2 cellular contexts compared by ENCODE assay signal in the genomic region with DNA sequence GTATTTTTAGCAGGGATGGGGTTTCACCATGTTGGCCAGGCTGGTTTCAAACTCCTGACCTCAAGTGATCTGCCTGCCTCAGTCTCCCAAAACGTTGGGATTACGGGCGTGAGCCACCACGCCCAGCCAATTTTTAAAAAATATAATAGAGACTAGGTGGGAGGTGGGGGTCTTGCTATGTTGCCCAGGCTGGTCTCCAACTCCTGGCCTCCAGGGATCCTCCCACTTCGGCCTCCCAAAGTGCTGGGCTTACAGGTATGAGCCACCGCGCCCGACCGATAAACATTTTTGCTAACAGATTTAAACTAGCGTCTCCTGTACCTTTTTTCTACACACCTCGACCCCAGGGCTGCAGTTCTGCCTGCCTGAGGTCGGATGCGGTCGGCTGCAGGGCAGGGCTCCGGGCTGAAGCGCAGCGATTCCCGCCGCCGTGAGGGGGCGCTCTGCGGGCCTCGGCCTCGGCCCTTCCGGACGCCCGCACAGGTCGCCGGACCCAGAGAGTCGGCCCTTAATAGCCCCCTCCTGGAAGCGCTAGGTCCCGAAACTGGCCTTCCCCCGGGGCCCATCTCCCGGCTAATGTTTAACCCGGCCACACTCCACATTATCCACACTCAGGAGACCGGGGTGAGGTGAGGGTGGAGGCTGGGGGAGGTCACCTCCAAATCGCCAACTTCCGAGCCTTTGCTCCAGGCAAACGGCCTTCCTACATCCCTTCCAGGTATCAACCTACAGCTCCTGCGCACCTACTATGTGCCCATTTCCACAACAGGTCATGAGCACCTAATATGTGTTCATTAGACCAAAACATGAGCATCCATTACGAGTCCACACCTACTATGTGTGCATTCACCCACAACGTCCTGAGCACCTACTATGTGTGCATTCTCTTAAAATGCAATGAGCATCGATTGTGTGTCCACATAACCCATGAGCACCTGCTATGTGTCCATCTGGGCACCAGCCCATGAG.
A peak's percentile ranks its signal among the peaks of the same experiment; 100 is the strongest.
TF ChIP-seq lines count a peak whose summit lies in the region.

No MANE protein-coding gene starts in this region.

TF ChIP-seq in A549, 52 proteins besides CTCF, POLR2A, EP300 and RAD21 (continued from another document and continues in another):
- TF ChIP-seq, protein P1, sequence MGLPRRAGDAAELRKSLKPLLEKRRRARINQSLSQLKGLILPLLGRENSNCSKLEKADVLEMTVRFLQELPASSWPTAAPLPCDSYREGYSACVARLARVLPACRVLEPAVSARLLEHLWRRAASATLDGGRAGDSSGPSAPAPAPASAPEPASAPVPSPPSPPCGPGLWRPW (IDR thresholded peaks at IDR 0.05): no peak
- TF ChIP-seq, protein P2, sequence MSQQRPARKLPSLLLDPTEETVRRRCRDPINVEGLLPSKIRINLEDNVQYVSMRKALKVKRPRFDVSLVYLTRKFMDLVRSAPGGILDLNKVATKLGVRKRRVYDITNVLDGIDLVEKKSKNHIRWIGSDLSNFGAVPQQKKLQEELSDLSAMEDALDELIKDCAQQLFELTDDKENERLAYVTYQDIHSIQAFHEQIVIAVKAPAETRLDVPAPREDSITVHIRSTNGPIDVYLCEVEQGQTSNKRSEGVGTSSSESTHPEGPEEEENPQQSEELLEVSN (IDR thresholded peaks at IDR 0.05; ENCODE audit: borderline replicate concordance, low read depth): no peak
- TF ChIP-seq FOXS1 (CRISPR knock-in tag; IDR thresholded peaks at IDR 0.05): no peak
- TF ChIP-seq HOXA7 (CRISPR knock-in tag; IDR thresholded peaks at IDR 0.05): no peak
- TF ChIP-seq EHF (CRISPR knock-in tag; IDR thresholded peaks at IDR 0.05): no peak
- TF ChIP-seq GATA3 (IDR thresholded peaks at IDR 0.05; ENCODE audit: borderline replicate concordance): peak; percentile 46
- peak; percentile 97 for TF ChIP-seq KDM1A (IDR thresholded peaks at IDR 0.05; ENCODE audit: low read depth)
- TF ChIP-seq MAZ (IDR thresholded peaks at IDR 0.05; ENCODE audit: borderline replicate concordance, low read depth, low read length): peak; percentile 75; the same call in 1 of the 2 replicates
- 0 out of 2 replicates have a peak, but pooled peaks have one; percentile 81 for TF ChIP-seq HDAC2 (IDR thresholded peaks at IDR 0.05)
- no peak for TF ChIP-seq ZNF302 (CRISPR knock-in tag; IDR thresholded peaks at IDR 0.05)
- TF ChIP-seq HOXB13 (CRISPR knock-in tag; IDR thresholded peaks at IDR 0.05; ENCODE audit: low read depth): no peak
- no peak for TF ChIP-seq CBX2 (IDR thresholded peaks at IDR 0.05; ENCODE audit: borderline replicate concordance, low read depth)
- TF ChIP-seq, protein P3, sequence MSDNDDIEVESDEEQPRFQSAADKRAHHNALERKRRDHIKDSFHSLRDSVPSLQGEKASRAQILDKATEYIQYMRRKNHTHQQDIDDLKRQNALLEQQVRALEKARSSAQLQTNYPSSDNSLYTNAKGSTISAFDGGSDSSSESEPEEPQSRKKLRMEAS (IDR thresholded peaks at IDR 0.05): no peak
- TF ChIP-seq RFX5 (IDR thresholded peaks at IDR 0.05): no peak
- TF ChIP-seq, protein P4, sequence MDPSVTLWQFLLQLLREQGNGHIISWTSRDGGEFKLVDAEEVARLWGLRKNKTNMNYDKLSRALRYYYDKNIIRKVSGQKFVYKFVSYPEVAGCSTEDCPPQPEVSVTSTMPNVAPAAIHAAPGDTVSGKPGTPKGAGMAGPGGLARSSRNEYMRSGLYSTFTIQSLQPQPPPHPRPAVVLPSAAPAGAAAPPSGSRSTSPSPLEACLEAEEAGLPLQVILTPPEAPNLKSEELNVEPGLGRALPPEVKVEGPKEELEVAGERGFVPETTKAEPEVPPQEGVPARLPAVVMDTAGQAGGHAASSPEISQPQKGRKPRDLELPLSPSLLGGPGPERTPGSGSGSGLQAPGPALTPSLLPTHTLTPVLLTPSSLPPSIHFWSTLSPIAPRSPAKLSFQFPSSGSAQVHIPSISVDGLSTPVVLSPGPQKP (IDR thresholded peaks at IDR 0.05; ENCODE audit: low read depth, low read length): no peak
- TF ChIP-seq, protein P5, sequence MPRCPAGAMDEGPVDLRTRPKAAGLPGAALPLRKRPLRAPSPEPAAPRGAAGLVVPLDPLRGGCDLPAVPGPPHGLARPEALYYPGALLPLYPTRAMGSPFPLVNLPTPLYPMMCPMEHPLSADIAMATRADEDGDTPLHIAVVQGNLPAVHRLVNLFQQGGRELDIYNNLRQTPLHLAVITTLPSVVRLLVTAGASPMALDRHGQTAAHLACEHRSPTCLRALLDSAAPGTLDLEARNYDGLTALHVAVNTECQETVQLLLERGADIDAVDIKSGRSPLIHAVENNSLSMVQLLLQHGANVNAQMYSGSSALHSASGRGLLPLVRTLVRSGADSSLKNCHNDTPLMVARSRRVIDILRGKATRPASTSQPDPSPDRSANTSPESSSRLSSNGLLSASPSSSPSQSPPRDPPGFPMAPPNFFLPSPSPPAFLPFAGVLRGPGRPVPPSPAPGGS (IDR thresholded peaks at IDR 0.05): peak; percentile 20; the same call in 1 of the 3 replicates
- TF ChIP-seq ESRRA (IDR thresholded peaks at IDR 0.05; ENCODE audit: borderline replicate concordance, low read length): peak; percentile 57; the same call in 1 of the 2 replicates
- no peak for TF ChIP-seq CHD2 (IDR thresholded peaks at IDR 0.05; ENCODE audit: low read length, partially characterized antibody)
- TF ChIP-seq, protein P6, sequence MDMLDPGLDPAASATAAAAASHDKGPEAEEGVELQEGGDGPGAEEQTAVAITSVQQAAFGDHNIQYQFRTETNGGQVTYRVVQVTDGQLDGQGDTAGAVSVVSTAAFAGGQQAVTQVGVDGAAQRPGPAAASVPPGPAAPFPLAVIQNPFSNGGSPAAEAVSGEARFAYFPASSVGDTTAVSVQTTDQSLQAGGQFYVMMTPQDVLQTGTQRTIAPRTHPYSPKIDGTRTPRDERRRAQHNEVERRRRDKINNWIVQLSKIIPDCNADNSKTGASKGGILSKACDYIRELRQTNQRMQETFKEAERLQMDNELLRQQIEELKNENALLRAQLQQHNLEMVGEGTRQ (IDR thresholded peaks at IDR 0.05): no peak
- TF ChIP-seq, protein P7, sequence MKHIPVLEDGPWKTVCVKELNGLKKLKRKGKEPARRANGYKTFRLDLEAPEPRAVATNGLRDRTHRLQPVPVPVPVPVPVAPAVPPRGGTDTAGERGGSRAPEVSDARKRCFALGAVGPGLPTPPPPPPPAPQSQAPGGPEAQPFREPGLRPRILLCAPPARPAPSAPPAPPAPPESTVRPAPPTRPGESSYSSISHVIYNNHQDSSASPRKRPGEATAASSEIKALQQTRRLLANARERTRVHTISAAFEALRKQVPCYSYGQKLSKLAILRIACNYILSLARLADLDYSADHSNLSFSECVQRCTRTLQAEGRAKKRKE (CRISPR knock-in tag; IDR thresholded peaks at IDR 0.05; ENCODE audit: low read depth): no peak
- no peak for TF ChIP-seq HOXB5 (CRISPR knock-in tag; IDR thresholded peaks at IDR 0.05)
- TF ChIP-seq JUN (IDR thresholded peaks at IDR 0.05): peak in 1 of 2 experiments; percentile 55; a peak in 2 of 5 replicates
- TF ChIP-seq ZFP36 (IDR thresholded peaks at IDR 0.05; ENCODE audit: borderline replicate concordance, partially characterized antibody): no peak
- no peak for TF ChIP-seq KDM5A (IDR thresholded peaks at IDR 0.05)
- no peak for TF ChIP-seq EHMT2 (IDR thresholded peaks at IDR 0.05; ENCODE audit: low read depth)
- no peak for TF ChIP-seq TFCP2L1 (CRISPR knock-in tag; IDR thresholded peaks at IDR 0.05)
- TF ChIP-seq CBX8 (IDR thresholded peaks at IDR 0.05): no peak
- TF ChIP-seq JUNB (IDR thresholded peaks at IDR 0.05): no peak
- no peak for TF ChIP-seq FOSB (CRISPR knock-in tag; IDR thresholded peaks at IDR 0.05)
- peak; percentile 100 for TF ChIP-seq CHD4 (IDR thresholded peaks at IDR 0.05; ENCODE audit: borderline replicate concordance)
- no peak for TF ChIP-seq TP53 (CRISPR knock-in tag; IDR thresholded peaks at IDR 0.05)
- TF ChIP-seq ZC3H11A (IDR thresholded peaks at IDR 0.05): no peak
- TF ChIP-seq MAFK (IDR thresholded peaks at IDR 0.05; ENCODE audit: partially characterized antibody): no peak
- TF ChIP-seq RNF2 (IDR thresholded peaks at IDR 0.05; ENCODE audit: borderline replicate concordance, low read depth): no peak

TF ChIP-seq in neural cell, 6 proteins besides CTCF, POLR2A, EP300 and RAD21 (continued from another document):
- TF ChIP-seq, protein P8, sequence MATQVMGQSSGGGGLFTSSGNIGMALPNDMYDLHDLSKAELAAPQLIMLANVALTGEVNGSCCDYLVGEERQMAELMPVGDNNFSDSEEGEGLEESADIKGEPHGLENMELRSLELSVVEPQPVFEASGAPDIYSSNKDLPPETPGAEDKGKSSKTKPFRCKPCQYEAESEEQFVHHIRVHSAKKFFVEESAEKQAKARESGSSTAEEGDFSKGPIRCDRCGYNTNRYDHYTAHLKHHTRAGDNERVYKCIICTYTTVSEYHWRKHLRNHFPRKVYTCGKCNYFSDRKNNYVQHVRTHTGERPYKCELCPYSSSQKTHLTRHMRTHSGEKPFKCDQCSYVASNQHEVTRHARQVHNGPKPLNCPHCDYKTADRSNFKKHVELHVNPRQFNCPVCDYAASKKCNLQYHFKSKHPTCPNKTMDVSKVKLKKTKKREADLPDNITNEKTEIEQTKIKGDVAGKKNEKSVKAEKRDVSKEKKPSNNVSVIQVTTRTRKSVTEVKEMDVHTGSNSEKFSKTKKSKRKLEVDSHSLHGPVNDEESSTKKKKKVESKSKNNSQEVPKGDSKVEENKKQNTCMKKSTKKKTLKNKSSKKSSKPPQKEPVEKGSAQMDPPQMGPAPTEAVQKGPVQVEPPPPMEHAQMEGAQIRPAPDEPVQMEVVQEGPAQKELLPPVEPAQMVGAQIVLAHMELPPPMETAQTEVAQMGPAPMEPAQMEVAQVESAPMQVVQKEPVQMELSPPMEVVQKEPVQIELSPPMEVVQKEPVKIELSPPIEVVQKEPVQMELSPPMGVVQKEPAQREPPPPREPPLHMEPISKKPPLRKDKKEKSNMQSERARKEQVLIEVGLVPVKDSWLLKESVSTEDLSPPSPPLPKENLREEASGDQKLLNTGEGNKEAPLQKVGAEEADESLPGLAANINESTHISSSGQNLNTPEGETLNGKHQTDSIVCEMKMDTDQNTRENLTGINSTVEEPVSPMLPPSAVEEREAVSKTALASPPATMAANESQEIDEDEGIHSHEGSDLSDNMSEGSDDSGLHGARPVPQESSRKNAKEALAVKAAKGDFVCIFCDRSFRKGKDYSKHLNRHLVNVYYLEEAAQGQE (IDR thresholded peaks at IDR 0.05; ENCODE audit: borderline replicate concordance): no peak
- TF ChIP-seq EZH2 (IDR thresholded peaks at IDR 0.05; ENCODE audit: borderline replicate concordance, insufficient read depth, low read length, poor library complexity, severe bottlenecking) (no peak), SMC3 (conservative IDR thresholded peaks at IDR 0.05; ENCODE audit: poor library complexity) (no peak), TAF1 (IDR thresholded peaks at IDR 0.05; ENCODE audit: low read depth) (no peak), MXI1 (conservative IDR thresholded peaks at IDR 0.05; ENCODE audit: poor library complexity, severe bottlenecking) (no peak)
